In genomic region chr5:150522504-150523464, GRCh38 we compare ENCODE assay signal across 9 cellular contexts. TPM values are rescaled to one million over a fixed set of nuclear protein-coding genes. Genes with fewer than 3 reads are reported as not detected.
DNase-seq lines count a peak whose midpoint lies in the region; ATAC-seq and TF ChIP-seq lines count a peak whose summit lies in the region.
"Had no signal": no experiment of that assay in that cellular context is flagged by ENCODE, and none has a peak within 500 bp of the region (broad histone marks: within the 10 kb centered on the region; RNA-seq: fewer than 3 reads in every experiment).

No MANE protein-coding gene starts in this region.

- no peak for TF ChIP-seq POLR2A in sigmoid colon (IDR thresholded peaks at IDR 0.05)

- no peaks in the 10 kb centered on the region for H3K36me3 Mint-ChIP-seq in activated naive CD8-positive, alpha-beta T cell treated with anti-CD3 and anti-CD28 coated beads, Interleukin-2, amount 50 U/mL, for 24 hours (ENCODE audit: low read depth)
- H3K36me3 Mint-ChIP-seq in natural killer cell treated with Interleukin-12 subunit alpha and Interleukin-12 subunit beta and Interleukin-15 and Interleukin-18, amount 100 ng/mL, for 72 hours: no peaks in the 10 kb centered on the region

- no peaks in the 10 kb centered on the region for H3K9me3 ChIP-seq in HAP-1
- H3K9me3 ChIP-seq in right cardiac atrium (ENCODE audit: control insufficient read depth, low read length): no peaks in the 10 kb centered on the region
- H3K9me3 ChIP-seq in sigmoid colon: no peaks in the 10 kb centered on the region

- POLR2A ChIA-PET in RWPE1 (lab: Yijun Ruan, JAX; ENCODE audit: low non-redundant PET): no interaction called here

- H3K4me3 ChIP-seq in HAP-1: no peak overlapping the region
- no peak overlapping the region for H3K4me3 ChIP-seq in right cardiac atrium (ENCODE audit: low read length)
- no peak overlapping the region for H3K4me3 ChIP-seq in sigmoid colon

- H3K36me3 ChIP-seq in HAP-1 (replicated peaks) (0 out of 2 replicates have a peak, but pooled peaks cover 3% of the 10 kb centered on the region), sigmoid colon (peaks cover 0 to 20% (median 10%) of the 10 kb centered on the region in 4 donors)

- peaks cover 29% of the 10 kb centered on the region for H3K4me1 ChIP-seq in HAP-1
- peaks cover 32% of the 10 kb centered on the region for H3K4me1 ChIP-seq in right cardiac atrium (ENCODE audit: control insufficient read depth, insufficient read depth, low read length)
- H3K4me1 ChIP-seq in sigmoid colon: peaks cover 0 to 87% (median 62%) of the 10 kb centered on the region in 4 donors

- peak; percentile 80 to 85 for ATAC-seq in right cardiac atrium
- ATAC-seq in activated naive CD8-positive, alpha-beta T cell treated with anti-CD3 and anti-CD28 coated beads, Interleukin-2, amount 50 U/mL, for 24 hours: no peak
- ATAC-seq in GM19351 (IDR thresholded peaks at IDR 0.05; ENCODE audit: unreplicated experiment): no peak
- no peak for ATAC-seq in natural killer cell treated with Interleukin-12 subunit alpha and Interleukin-12 subunit beta and Interleukin-15 and Interleukin-18, amount 100 ng/mL, for 72 hours

- H3K27me3 Mint-ChIP-seq in activated naive CD8-positive, alpha-beta T cell treated with anti-CD3 and anti-CD28 coated beads, Interleukin-2, amount 50 U/mL, for 24 hours: no peaks in the 10 kb centered on the region
- no peaks in the 10 kb centered on the region for H3K27me3 Mint-ChIP-seq in natural killer cell treated with Interleukin-12 subunit alpha and Interleukin-12 subunit beta and Interleukin-15 and Interleukin-18, amount 100 ng/mL, for 72 hours

- TF ChIP-seq CTCF in RWPE1 (conservative IDR thresholded peaks at IDR 0.05; ENCODE audit: low read depth) (no peak), sigmoid colon (IDR thresholded peaks at IDR 0.05) (no peak)

- H3K4me3 Mint-ChIP-seq in activated naive CD8-positive, alpha-beta T cell treated with anti-CD3 and anti-CD28 coated beads, Interleukin-2, amount 50 U/mL, for 24 hours: no peak overlapping the region
- H3K4me3 Mint-ChIP-seq in natural killer cell treated with Interleukin-12 subunit alpha and Interleukin-12 subunit beta and Interleukin-15 and Interleukin-18, amount 100 ng/mL, for 72 hours: no peak overlapping the region

- DNase-seq in HAP-1 (ENCODE audit: low spot score in 2 of 2): peak; percentile 83 to 91
- no peak for DNase-seq in RWPE1 (ENCODE audit: low spot score)
- peak; percentile 62 to 83 (median 83) for DNase-seq in right cardiac atrium
- DNase-seq in sigmoid colon: no peak
- no peak for DNase-seq in effector CD4-positive, alpha-beta T cell
- no peak for DNase-seq in activated naive CD8-positive, alpha-beta T cell treated with anti-CD3 and anti-CD28 coated beads, Interleukin-2, amount 50 U/mL, for 24 hours
- no peak for DNase-seq in natural killer cell treated with Interleukin-12 subunit alpha and Interleukin-12 subunit beta and Interleukin-15 and Interleukin-18, amount 100 ng/mL, for 72 hours (ENCODE audit: low spot score)
- DNase-seq: NCI-H1694 had no signal

- H3K27ac ChIP-seq in RWPE1 (peak overlapping the region; percentile 65), right cardiac atrium (ENCODE audit: low read length) (peak overlapping the region; percentile 83), sigmoid colon (peak overlapping the region; percentile 20 to 31 (median 26))

- WGBS in right cardiac atrium: 50% methylated on average over 18 of the region's 18 CpGs
- 22 to 70% methylated on average over 18 of the region's 18 CpGs for WGBS in sigmoid colon, 2 donors

- CTCF ChIA-PET in RWPE1 (lab: Yijun Ruan, JAX): interaction anchor here (0.6 to 0.9 kb wide), 5 partner anchors 9 to 64 kb away, joined by 3 to 4 read pairs (median 3); no protein-coding TSS in a partner anchor

- intact Hi-C loops in right cardiac atrium (cut with DNase I) (loop anchor here (5.0 kb wide), 2 partner anchors 35 to 60 kb away; no protein-coding TSS in a partner anchor), sigmoid colon (cut with DNase I) (loop anchor here (1.0 kb wide), 2 partner anchors 33 to 63 kb away; no protein-coding TSS in a partner anchor)

- in situ Hi-C loops in HAP-1 (cut with MboI; ENCODE audit: low sequenced_read_pairs): no loop called here

- no peak overlapping the region for H3K27ac Mint-ChIP-seq in activated naive CD8-positive, alpha-beta T cell treated with anti-CD3 and anti-CD28 coated beads, Interleukin-2, amount 50 U/mL, for 24 hours
- H3K27ac Mint-ChIP-seq in natural killer cell treated with Interleukin-12 subunit alpha and Interleukin-12 subunit beta and Interleukin-15 and Interleukin-18, amount 100 ng/mL, for 72 hours: no peak overlapping the region

- H3K4me1 Mint-ChIP-seq in activated naive CD8-positive, alpha-beta T cell treated with anti-CD3 and anti-CD28 coated beads, Interleukin-2, amount 50 U/mL, for 24 hours: no peaks in the 10 kb centered on the region
- H3K4me1 Mint-ChIP-seq in natural killer cell treated with Interleukin-12 subunit alpha and Interleukin-12 subunit beta and Interleukin-15 and Interleukin-18, amount 100 ng/mL, for 72 hours (ENCODE audit: low read depth in 2 of 2): peaks cover 6 to 10% of the 10 kb centered on the region in 2 donors

- H3K27me3 ChIP-seq in HAP-1 (ENCODE audit: low read depth): no peaks in the 10 kb centered on the region
- no peaks in the 10 kb centered on the region for H3K27me3 ChIP-seq in right cardiac atrium (ENCODE audit: control insufficient read depth, insufficient read depth)
- H3K27me3 ChIP-seq in sigmoid colon: no peaks in the 10 kb centered on the region

- no peaks in the 10 kb centered on the region for H3K9me3 Mint-ChIP-seq in activated naive CD8-positive, alpha-beta T cell treated with anti-CD3 and anti-CD28 coated beads, Interleukin-2, amount 50 U/mL, for 24 hours
- no peaks in the 10 kb centered on the region for H3K9me3 Mint-ChIP-seq in natural killer cell treated with Interleukin-12 subunit alpha and Interleukin-12 subunit beta and Interleukin-15 and Interleukin-18, amount 100 ng/mL, for 72 hours

- TF ChIP-seq EP300 in sigmoid colon (IDR thresholded peaks at IDR 0.05): no peak

RNA-seq across cellular contexts. Expression of gene NDST1, which starts 14.9 kb away (rescaled TPM):
- total RNA-seq in right cardiac atrium: 10 to 100 TPM; 53.1 to 67.8 (median 58.7) TPM
- 45.9 TPM for polyA plus RNA-seq in right cardiac atrium
- total RNA-seq in sigmoid colon: 10 to 100 TPM; 26.5 to 74.8 (median 43.7) TPM
- 10 to 100 TPM in 2 of 3 donors, 1 to 10 TPM in 1; 5.4 to 39.4 (median 13.9) TPM for polyA plus RNA-seq in sigmoid colon
- 1 to 10 TPM; 4.0 to 7.8 TPM for total RNA-seq in natural killer cell treated with Interleukin-12 subunit alpha and Interleukin-12 subunit beta and Interleukin-15 and Interleukin-18, amount 100 ng/mL, for 72 hours

Comparison
In these comparisons a context has a peak if more than half of its experiments do, and no peak if none do; other contexts are left out.
1. DNase-seq: peak in HAP-1 (2 of 2) and right cardiac atrium (3 of 3); none in RWPE1 (single experiment), sigmoid colon (single experiment), effector CD4-positive, alpha-beta T cell (single experiment), activated naive CD8-positive, alpha-beta T cell treated with anti-CD3 and anti-CD28 coated beads, Interleukin-2, amount 50 U/mL, for 24 hours (single experiment) and natural killer cell treated with Interleukin-12 subunit alpha and Interleukin-12 subunit beta and Interleukin-15 and Interleukin-18, amount 100 ng/mL, for 72 hours (single experiment).
2. H3K27ac ChIP-seq: peak in every context shown above with its lines; median percentile 83 in right cardiac atrium; 65 in RWPE1; 26 in sigmoid colon.
3. ATAC-seq: peak in right cardiac atrium (2 of 2); none in activated naive CD8-positive, alpha-beta T cell treated with anti-CD3 and anti-CD28 coated beads, Interleukin-2, amount 50 U/mL, for 24 hours (single experiment), GM19351 (single experiment) and natural killer cell treated with Interleukin-12 subunit alpha and Interleukin-12 subunit beta and Interleukin-15 and Interleukin-18, amount 100 ng/mL, for 72 hours (0 of 2).